Comparison of ENCODE assay signal across 9 cellular contexts in genomic region chr11:35126000-35126878, GRCh38. TPM values are rescaled to one million over a fixed set of nuclear protein-coding genes. Genes with fewer than 3 reads are reported as not detected.
DNase-seq lines count a peak whose midpoint lies in the region; ATAC-seq and TF ChIP-seq lines count a peak whose summit lies in the region.
"Had no signal": no experiment of that assay in that cellular context is flagged by ENCODE, and none has a peak within 500 bp of the region (broad histone marks: within the 10 kb centered on the region; RNA-seq: fewer than 3 reads in every experiment).

No MANE protein-coding gene starts in this region.

- H3K4me3 ChIP-seq in MM.1S (ENCODE audit: low read length) (peak overlapping the region; percentile 39; the same call in 1 of the 2 replicates), trophoblast cell (ENCODE audit: low read depth, low read length) (no peak overlapping the region), transverse colon (no peak overlapping the region)

- H3K9ac ChIP-seq in MM.1S (ENCODE audit: low read length) (peak overlapping the region; percentile 19; the same call in 1 of the 2 replicates), trophoblast cell (ENCODE audit: low read length) (no peak overlapping the region)

- H3K14ac ChIP-seq in trophoblast cell (ENCODE audit: low read length) = no peak overlapping the region

- no peak overlapping the region for H4K91ac ChIP-seq in trophoblast cell (ENCODE audit: low read depth, low read length)

- H2BK5ac ChIP-seq in trophoblast cell (ENCODE audit: low read depth, low read length, poor library complexity) = no peak overlapping the region

- H4K20me1 ChIP-seq in MM.1S (ENCODE audit: insufficient read depth, low read length) = no peaks in the 10 kb centered on the region

- H3F3A ChIP-seq in MM.1S (ENCODE audit: insufficient read depth, low read length) = peaks cover 9% of the 10 kb centered on the region; the same call in 1 of the 2 replicates

- no peaks in the 10 kb centered on the region for H3K79me1 ChIP-seq in trophoblast cell (ENCODE audit: low read length)

- H3K27ac ChIP-seq in MM.1S (ENCODE audit: low read length) = peak overlapping the region; percentile 56; the same call in 1 of the 2 replicates
- H3K27ac ChIP-seq in trophoblast cell (ENCODE audit: low read depth, low read length) = no peak overlapping the region
- peak overlapping the region in 1 of 4 donors; percentile 24 for H3K27ac ChIP-seq in transverse colon
- H3K27ac ChIP-seq in substantia nigra (ENCODE audit: low read depth, low read length, poor library complexity, severe bottlenecking) = no peak overlapping the region
- H3K27ac ChIP-seq: VCaP had no signal

- peak; percentile 53 for ATAC-seq in GM18861 (IDR thresholded peaks at IDR 0.05; ENCODE audit: unreplicated experiment)
- peak; percentile 51 for ATAC-seq in GM21825 (IDR thresholded peaks at IDR 0.05; ENCODE audit: unreplicated experiment)
- ATAC-seq in natural killer cell treated with Interleukin-12 subunit alpha and Interleukin-12 subunit beta and Interleukin-15 and Interleukin-18, amount 100 ng/mL, for 72 hours = peak; percentile 92 to 94

- H3K4me1 Mint-ChIP-seq in natural killer cell treated with Interleukin-12 subunit alpha and Interleukin-12 subunit beta and Interleukin-15 and Interleukin-18, amount 100 ng/mL, for 72 hours (ENCODE audit: low read depth in 2 of 2) = peaks cover 44 to 62% of the 10 kb centered on the region in 2 donors

- intact Hi-C loops in transverse colon (cut with DNase I; ENCODE audit: low total_unique reads) = no loop called here

- H3K36me3 Mint-ChIP-seq in natural killer cell treated with Interleukin-12 subunit alpha and Interleukin-12 subunit beta and Interleukin-15 and Interleukin-18, amount 100 ng/mL, for 72 hours = no peaks in the 10 kb centered on the region

- no peak for TF ChIP-seq EP300 in transverse colon (IDR thresholded peaks at IDR 0.05; ENCODE audit: low read depth)

- H2AFZ ChIP-seq in MM.1S (ENCODE audit: low read length) (peak overlapping the region; percentile 71), trophoblast cell (ENCODE audit: insufficient read depth, low read length, poor library complexity) (no peak overlapping the region)

- H3K79me2 ChIP-seq in MM.1S (ENCODE audit: low read length) = no peaks in the 10 kb centered on the region
- H3K79me2 ChIP-seq in trophoblast cell (ENCODE audit: control insufficient read depth, insufficient read depth, low read length, poor library complexity) = no peaks in the 10 kb centered on the region

- no peak for TF ChIP-seq POLR2A in transverse colon (IDR thresholded peaks at IDR 0.05)

- H3K27me3 ChIP-seq in MM.1S (replicated peaks; ENCODE audit: insufficient read depth, low read length) (no peaks in the 10 kb centered on the region), trophoblast cell (ENCODE audit: insufficient read depth, low read length) (no peaks in the 10 kb centered on the region), transverse colon (no peaks in the 10 kb centered on the region)

- H3K9me3 Mint-ChIP-seq in natural killer cell treated with Interleukin-12 subunit alpha and Interleukin-12 subunit beta and Interleukin-15 and Interleukin-18, amount 100 ng/mL, for 72 hours = peaks cover 4% of the 10 kb centered on the region

- TF ChIP-seq CTCF in MM.1S (IDR thresholded peaks at IDR 0.05; ENCODE audit: low read length) = peak; percentile 35; the same call in 1 of the 2 replicates
- no peak for TF ChIP-seq CTCF in transverse colon (IDR thresholded peaks at IDR 0.05)

- no peak overlapping the region for H2AK5ac ChIP-seq in trophoblast cell (ENCODE audit: low read length)

- H3K36me3 ChIP-seq in MM.1S (replicated peaks; ENCODE audit: insufficient read depth, low read length) = no peaks in the 10 kb centered on the region
- H3K36me3 ChIP-seq in trophoblast cell (ENCODE audit: control insufficient read depth in 1 of 2, insufficient read depth in 2 of 2, low read length in 2 of 2) = no peaks in the 10 kb centered on the region
- no peaks in the 10 kb centered on the region for H3K36me3 ChIP-seq in transverse colon

- H3K4me3 Mint-ChIP-seq in natural killer cell treated with Interleukin-12 subunit alpha and Interleukin-12 subunit beta and Interleukin-15 and Interleukin-18, amount 100 ng/mL, for 72 hours = peak overlapping the region; percentile 81

- H3K4ac ChIP-seq in trophoblast cell (ENCODE audit: low read depth, low read length) = no peak overlapping the region

- H3K4me1 ChIP-seq in MM.1S (ENCODE audit: low read length) (peaks cover 31% of the 10 kb centered on the region), trophoblast cell (ENCODE audit: control insufficient read depth in 1 of 2, insufficient read depth in 2 of 2, low read length in 2 of 2) (no peaks in the 10 kb centered on the region), transverse colon (no peaks in the 10 kb centered on the region)

- no peak overlapping the region for H4K8ac ChIP-seq in trophoblast cell (ENCODE audit: low read depth, low read length)

- H3K9me2 ChIP-seq in MM.1S (replicated peaks; ENCODE audit: insufficient read depth, low read length) = no peaks in the 10 kb centered on the region

- H3K9me3 ChIP-seq in MM.1S (replicated peaks; ENCODE audit: insufficient read depth, low read length) (no peaks in the 10 kb centered on the region), trophoblast cell (ENCODE audit: insufficient read depth, low read depth, low read length) (no peaks in the 10 kb centered on the region), transverse colon (no peaks in the 10 kb centered on the region)

- peak overlapping the region; percentile 76 for H3K4me2 ChIP-seq in MM.1S (ENCODE audit: low read depth, low read length)
- H3K4me2 ChIP-seq in trophoblast cell (ENCODE audit: low read length) = no peak overlapping the region

- H2BK12ac ChIP-seq in trophoblast cell (ENCODE audit: low read length) = no peak overlapping the region

- H4K12ac ChIP-seq in trophoblast cell (ENCODE audit: low read depth, low read length) = no peak overlapping the region

- DNase-seq in MM.1S (peak; percentile 74), trophoblast cell (no peak), globus pallidus (ENCODE audit: low spot score) (no peak), transverse colon (no peak), substantia nigra (lab: John Stamatoyannopoulos, UW) (no peak)
- DNase-seq in natural killer cell treated with Interleukin-12 subunit alpha and Interleukin-12 subunit beta and Interleukin-15 and Interleukin-18, amount 100 ng/mL, for 72 hours (ENCODE audit: low spot score) = peak; percentile 84

- H3K18ac ChIP-seq in trophoblast cell (ENCODE audit: low read length) = no peak overlapping the region

- H2BK120ac ChIP-seq in trophoblast cell (ENCODE audit: insufficient read depth, low read length, poor library complexity) = no peak overlapping the region

- in situ Hi-C loops in transverse colon (cut with MboI; ENCODE audit: low pct_ligation_motif_present in 1 of 4, low pct_unique_long_range_greater_than_20kb in 1 of 4, low sequenced_read_pairs in 3 of 4) = no loop called here

- H3K23ac ChIP-seq in trophoblast cell (ENCODE audit: low read length) = no peak overlapping the region

- peak overlapping the region; percentile 71 to 83 for H3K27ac Mint-ChIP-seq in natural killer cell treated with Interleukin-12 subunit alpha and Interleukin-12 subunit beta and Interleukin-15 and Interleukin-18, amount 100 ng/mL, for 72 hours

- H3K27me3 Mint-ChIP-seq in natural killer cell treated with Interleukin-12 subunit alpha and Interleukin-12 subunit beta and Interleukin-15 and Interleukin-18, amount 100 ng/mL, for 72 hours = peaks cover 0 to 2% of the 10 kb centered on the region in 2 donors

- no CpG with 5 or more reads among the region's 6 CpGs for WGBS in trophoblast cell (ENCODE audit: extremely low coverage, insufficient coverage, insufficient read length)
- WGBS in transverse colon (ENCODE audit: low coverage in 1 of 2), 2 donors = 70 to 71% methylated on average over 4 to 6 of the region's 6 CpGs

RNA-seq across cellular contexts. Expression of gene CD44, which starts 12.7 kb away (rescaled TPM):
- 100 to 1,000 TPM; 698 to 736 TPM for total RNA-seq in natural killer cell treated with Interleukin-12 subunit alpha and Interleukin-12 subunit beta and Interleukin-15 and Interleukin-18, amount 100 ng/mL, for 72 hours
- polyA plus RNA-seq in trophoblast cell (2013) = 15.1 and 16.7 TPM in 2 replicates
- total RNA-seq in transverse colon = 100 to 1,000 TPM in 3 of 4 donors, 10 to 100 TPM in 1; 56.3 to 182 (median 114) TPM

Comparison
In these comparisons a context has a peak if more than half of its experiments do, and no peak if none do; other contexts are left out.
1. DNase-seq: peak in MM.1S (single experiment) and natural killer cell treated with Interleukin-12 subunit alpha and Interleukin-12 subunit beta and Interleukin-15 and Interleukin-18, amount 100 ng/mL, for 72 hours (single experiment); none in trophoblast cell (0 of 2), globus pallidus (single experiment), transverse colon (single experiment) and substantia nigra (0 of 49).
2. Peak in every context shown above with its lines, with median percentiles within 50 percentile points of each other: ATAC-seq.